In genomic region chr14:50260511-50260910, GRCh38 we compare ENCODE assay signal across 10 cellular contexts. TPM values are rescaled to one million over a fixed set of nuclear protein-coding genes. Genes with fewer than 3 reads are reported as not detected.
A peak's percentile ranks its signal among the peaks of the same experiment; 100 is the strongest.
DNase-seq lines count a peak whose midpoint lies in the region; ATAC-seq and TF ChIP-seq lines count a peak whose summit lies in the region.
"Had no signal": no experiment of that assay in that cellular context is flagged by ENCODE, and none has a peak within 500 bp of the region (broad histone marks: within the 10 kb centered on the region; RNA-seq: fewer than 3 reads in every experiment).

No MANE protein-coding gene starts in this region.

- H3K9me3 Mint-ChIP-seq in CD4-positive, alpha-beta T cell, result no peaks in the 10 kb centered on the region
- H3K9me3 Mint-ChIP-seq in neural progenitor cell, result no peaks in the 10 kb centered on the region
- H3K9me3 Mint-ChIP-seq: T-helper 1 cell treated with Interleukin-12 subunit alpha and Interleukin-12 subunit beta and Interleukin-4 antibody, amounts not matched to agents 30 μg/mL and 1 μg/mL, for 36 hours had no signal

- no peak overlapping the region for H2AFZ ChIP-seq in PC-3 (ENCODE audit: low read length)
- H2AFZ ChIP-seq in neural progenitor cell (replicated peaks), result no peak overlapping the region

- H4K20me1 ChIP-seq in PC-3 (ENCODE audit: low read length) (no peaks in the 10 kb centered on the region), neural progenitor cell (ENCODE audit: low read depth) (no peaks in the 10 kb centered on the region)

- DNase-seq in CD4-positive, alpha-beta T cell, result peak in 1 of 10 experiments; percentile 6
- DNase-seq in GM13977 (ENCODE audit: low spot score) (peak; percentile 26), PC-3 (peak; percentile 71), epithelial cell of esophagus (ENCODE audit: low read depth) (peak; percentile 36), neural progenitor cell (ENCODE audit: low spot score) (peak; percentile 26), NCI-H187 treated with DMSO at 0.1 percent for 48 hours (lab: John Stamatoyannopoulos, UW) (no peak)
- DNase-seq: right cardiac atrium had no signal

- ATAC-seq in CD4-positive, alpha-beta T cell (ENCODE audit: poor library complexity), result peak; percentile 52
- ATAC-seq in PC-3 (peak; percentile 96), GM19452 (IDR thresholded peaks at IDR 0.05; ENCODE audit: unreplicated experiment) (no peak), GM19395 (IDR thresholded peaks at IDR 0.05; ENCODE audit: unreplicated experiment) (no peak)

- H3K4me2 ChIP-seq in PC-3 (ENCODE audit: low read length) (no peak overlapping the region), neural progenitor cell (no peak overlapping the region)

- POLR2A ChIA-PET in CD4-positive, alpha-beta T cell (lab: Charles Lee), result interaction anchor here (0.6 to 0.9 kb wide), 2 partner anchors 34 to 124 kb away, joined by 3 read pairs; no protein-coding TSS in a partner anchor
- POLR2A ChIA-PET in PC-3 (lab: Charles Lee; ENCODE audit: unreplicated experiment), result interaction anchor here (0.5 kb wide), 1 partner anchor 557 kb away, joined by 4 read pairs; no protein-coding TSS in a partner anchor

- H3K9me3 ChIP-seq in CD4-positive, alpha-beta T cell (ENCODE audit: control insufficient read depth, low read length), result no peaks in the 10 kb centered on the region
- H3K9me3 ChIP-seq in PC-3 (ENCODE audit: low read length) (no peaks in the 10 kb centered on the region), neural progenitor cell (ENCODE audit: low read depth) (no peaks in the 10 kb centered on the region)

- no peaks in the 10 kb centered on the region for H3K27me3 ChIP-seq in CD4-positive, alpha-beta T cell (ENCODE audit: control insufficient read depth, insufficient read depth, low read length)
- H3K27me3 ChIP-seq in PC-3 (ENCODE audit: low read length) (no peaks in the 10 kb centered on the region), neural progenitor cell (no peaks in the 10 kb centered on the region)

- intact Hi-C loops in CD4-positive, alpha-beta T cell (cut with DNase I, micrococcal nuclease), result no loop called here
- intact Hi-C loops in PC-3 (cut with micrococcal nuclease), result loop anchor here (1.0 kb wide), 1 partner anchor 144 kb away; the partner anchor contains the start of gene VCPKMT

- H3K27me3 Mint-ChIP-seq in CD4-positive, alpha-beta T cell, result no peaks in the 10 kb centered on the region
- H3K27me3 Mint-ChIP-seq in neural progenitor cell (ENCODE audit: insufficient read depth, low read depth), result no peaks in the 10 kb centered on the region

- H3K36me3 Mint-ChIP-seq in CD4-positive, alpha-beta T cell (ENCODE audit: low read depth), result peaks cover 16% of the 10 kb centered on the region
- H3K36me3 Mint-ChIP-seq in neural progenitor cell, result peaks cover 3% of the 10 kb centered on the region

- H3K27ac Mint-ChIP-seq in CD4-positive, alpha-beta T cell, result no peak overlapping the region
- H3K27ac Mint-ChIP-seq in neural progenitor cell, result no peak overlapping the region
- H3K27ac Mint-ChIP-seq: T-helper 1 cell treated with Interleukin-12 subunit alpha and Interleukin-12 subunit beta and Interleukin-4 antibody, amounts not matched to agents 30 μg/mL and 1 μg/mL, for 36 hours had no signal

- no peak overlapping the region for H3K9ac ChIP-seq in PC-3 (ENCODE audit: low read length)
- H3K9ac ChIP-seq in neural progenitor cell, result no peak overlapping the region

- H3K36me3 ChIP-seq in PC-3 (ENCODE audit: low read depth, low read length) (no peaks in the 10 kb centered on the region; the same call in 1 of the 2 replicates), neural progenitor cell (no peaks in the 10 kb centered on the region)

- H3K4me1 ChIP-seq in PC-3 (ENCODE audit: insufficient read depth, low read length), result no peaks in the 10 kb centered on the region
- no peaks in the 10 kb centered on the region for H3K4me1 ChIP-seq in neural progenitor cell

- no peaks in the 10 kb centered on the region for H3F3A ChIP-seq in PC-3 (ENCODE audit: low read length, unreplicated experiment)
- H3F3A ChIP-seq in neural progenitor cell (ENCODE audit: low read depth), result no peaks in the 10 kb centered on the region

- H3K79me2 ChIP-seq in PC-3 (ENCODE audit: low read length) (no peaks in the 10 kb centered on the region), neural progenitor cell (ENCODE audit: low read depth) (no peaks in the 10 kb centered on the region)

- CTCF ChIA-PET in CD4-positive, alpha-beta T cell (lab: Charles Lee), result interaction anchor here (0.8 kb wide), 1 partner anchor 18 kb away, joined by 3 read pairs; no protein-coding TSS in a partner anchor
- CTCF ChIA-PET in PC-3 (lab: Charles Lee), result interaction anchor here (0.5 to 1.2 kb wide), 5 partner anchors 24 to 403 kb away, joined by 3 to 4 read pairs (median 4); no protein-coding TSS in a partner anchor

- no peaks in the 10 kb centered on the region for H3K9me2 ChIP-seq in PC-3 (replicated peaks; ENCODE audit: low read length)

- no TSS peak for BruUV-seq in PC-3 (replicated peaks; lab: Mats Ljungman, UMichigan)

- no peak overlapping the region for H3K27ac ChIP-seq in CD4-positive, alpha-beta T cell (ENCODE audit: low read depth, low read length)
- H3K27ac ChIP-seq in PC-3 (ENCODE audit: low read length), result no peak overlapping the region
- no peak overlapping the region for H3K27ac ChIP-seq in neural progenitor cell

- TF ChIP-seq CTCF in CD4-positive, alpha-beta T cell (IDR thresholded peaks at IDR 0.05), result peak; percentile 53
- TF ChIP-seq CTCF in GM13977 (IDR thresholded peaks at IDR 0.05; ENCODE audit: extremely low read depth, insufficient read depth, missing control alignments), result peak; percentile 49
- peak; percentile 72 for TF ChIP-seq CTCF in PC-3 (conservative IDR thresholded peaks at IDR 0.05; ENCODE audit: low read depth, low read length)
- peak; percentile 41 for TF ChIP-seq CTCF in epithelial cell of esophagus (IDR thresholded peaks at IDR 0.05; ENCODE audit: insufficient read depth, low read depth, low read length, missing control alignments)
- TF ChIP-seq CTCF in neural progenitor cell (IDR thresholded peaks at IDR 0.05), result peak; percentile 48

- in situ Hi-C loops in GM13977 (cut with MboI; ENCODE audit: low pct_unique_long_range_greater_than_20kb, low sequenced_read_pairs, unreplicated experiment), result no loop called here

- no peaks in the 10 kb centered on the region for H3K4me1 Mint-ChIP-seq in CD4-positive, alpha-beta T cell (ENCODE audit: low read depth)
- no peaks in the 10 kb centered on the region for H3K4me1 Mint-ChIP-seq in neural progenitor cell

- H3K4me3 ChIP-seq in PC-3 (ENCODE audit: low read length), result no peak overlapping the region
- no peak overlapping the region for H3K4me3 ChIP-seq in epithelial cell of esophagus (ENCODE audit: low read length)
- no peak overlapping the region for H3K4me3 ChIP-seq in neural progenitor cell

- H3K4me3 Mint-ChIP-seq in CD4-positive, alpha-beta T cell, result no peak overlapping the region
- H3K4me3 Mint-ChIP-seq in neural progenitor cell, result no peak overlapping the region
- H3K4me3 Mint-ChIP-seq: T-helper 1 cell treated with Interleukin-12 subunit alpha and Interleukin-12 subunit beta and Interleukin-4 antibody, amounts not matched to agents 30 μg/mL and 1 μg/mL, for 36 hours had no signal

RNA-seq across cellular contexts. Expression of gene SOS2, which starts 29.1 kb away (rescaled TPM):
- 10 to 100 TPM; 53.8 to 56.7 TPM for total RNA-seq in CD4-positive, alpha-beta T cell
- total RNA-seq in PC-3 (2014; rRNA removed) (9.1 and 9.9 TPM in 2 replicates), neural progenitor cell (ENCODE audit: low replicate concordance) (18.3 and 32.3 TPM in 2 replicates)

RNA-seq across cellular contexts. Expression of gene L2HGDH, which starts 51.5 kb away (rescaled TPM):
- 1 to 10 TPM; 1.7 to 3.1 TPM for total RNA-seq in CD4-positive, alpha-beta T cell
- total RNA-seq in PC-3 (2014; rRNA removed), result 27.8 and 41.6 TPM in 2 replicates
- 13.6 and 14.0 TPM in 2 replicates for total RNA-seq in neural progenitor cell (ENCODE audit: low replicate concordance)

RNA-seq across cellular contexts. Expression of gene DMAC2L, which starts 51.6 kb away (rescaled TPM):
- total RNA-seq in CD4-positive, alpha-beta T cell, result 10 to 100 TPM; 10.8 to 13.4 TPM
- total RNA-seq in PC-3 (2014; rRNA removed) (2.3 and 18.1 TPM in 2 replicates), neural progenitor cell (ENCODE audit: low replicate concordance) (17.1 and 17.6 TPM in 2 replicates)

Comparison
In these comparisons a context has a peak if more than half of its experiments do, and no peak if none do; other contexts are left out.
1. ATAC-seq: peak in CD4-positive, alpha-beta T cell (single experiment) and PC-3 (single experiment); none in GM19452 (single experiment) and GM19395 (single experiment).
2. Peak in every context shown above with its lines, with median percentiles within 50 percentile points of each other: CTCF ChIP-seq.